ENCODE assay signal across 8 cellular contexts in genomic region chr14:101791919-101792572, GRCh38. TPM values are rescaled to one million over a fixed set of nuclear protein-coding genes. Genes with fewer than 3 reads are reported as not detected.
DNase-seq lines count a peak whose midpoint lies in the region; ATAC-seq lines count a peak whose summit lies in the region.

No MANE protein-coding gene starts in this region.

- H3K36me3 Mint-ChIP-seq in natural killer cell treated with Interleukin-12 subunit alpha and Interleukin-12 subunit beta and Interleukin-15 and Interleukin-18, amount 100 ng/mL, for 72 hours: peaks cover 4% of the 10 kb centered on the region

- H3K4me1 Mint-ChIP-seq in natural killer cell treated with Interleukin-12 subunit alpha and Interleukin-12 subunit beta and Interleukin-15 and Interleukin-18, amount 100 ng/mL, for 72 hours (ENCODE audit: low read depth in 2 of 2): peaks cover 22 to 41% of the 10 kb centered on the region in 2 donors

- peak; percentile 62 for DNase-seq in GM03348 (ENCODE audit: low spot score)
- peak; percentile 44 for DNase-seq in NCI-H460 (ENCODE audit: extremely low read depth, low read depth)
- DNase-seq in cerebellum (ENCODE audit: low spot score): peak; percentile 26
- DNase-seq in natural killer cell treated with Interleukin-12 subunit alpha and Interleukin-12 subunit beta and Interleukin-15 and Interleukin-18, amount 100 ng/mL, for 72 hours (ENCODE audit: low spot score): no peak

- ATAC-seq in natural killer cell treated with Interleukin-12 subunit alpha and Interleukin-12 subunit beta and Interleukin-15 and Interleukin-18, amount 100 ng/mL, for 72 hours: peak; percentile 72 to 81
- no peak for ATAC-seq in HG02571 (IDR thresholded peaks at IDR 0.05; ENCODE audit: unreplicated experiment)
- ATAC-seq in GM18517 (IDR thresholded peaks at IDR 0.05; ENCODE audit: unreplicated experiment): no peak
- no peak for ATAC-seq in HG02798 (IDR thresholded peaks at IDR 0.05; ENCODE audit: poor library complexity, unreplicated experiment)
- no peak for ATAC-seq in GM19463 (IDR thresholded peaks at IDR 0.05; ENCODE audit: unreplicated experiment)

- H3K4me3 Mint-ChIP-seq in natural killer cell treated with Interleukin-12 subunit alpha and Interleukin-12 subunit beta and Interleukin-15 and Interleukin-18, amount 100 ng/mL, for 72 hours: peak overlapping the region; percentile 84

- peak overlapping the region; percentile 73 to 90 for H3K27ac Mint-ChIP-seq in natural killer cell treated with Interleukin-12 subunit alpha and Interleukin-12 subunit beta and Interleukin-15 and Interleukin-18, amount 100 ng/mL, for 72 hours

- no peaks in the 10 kb centered on the region for H3K9me3 Mint-ChIP-seq in natural killer cell treated with Interleukin-12 subunit alpha and Interleukin-12 subunit beta and Interleukin-15 and Interleukin-18, amount 100 ng/mL, for 72 hours

- no peaks in the 10 kb centered on the region for H3K27me3 Mint-ChIP-seq in natural killer cell treated with Interleukin-12 subunit alpha and Interleukin-12 subunit beta and Interleukin-15 and Interleukin-18, amount 100 ng/mL, for 72 hours

RNA-seq across cellular contexts. Expression of gene PPP2R5C, which starts 30.5 kb away (rescaled TPM):
- 352 TPM in 2 replicates for total RNA-seq in NCI-H460 (2014; rRNA removed; shearing (Covaris generic))
- 120 and 140 TPM in 2 replicates for polyA plus RNA-seq in NCI-H460 (2014; cell fraction: nucleus; rRNA removed)
- total RNA-seq in cerebellum: 125 TPM
- 100 to 1,000 TPM; 149 to 210 TPM for total RNA-seq in natural killer cell treated with Interleukin-12 subunit alpha and Interleukin-12 subunit beta and Interleukin-15 and Interleukin-18, amount 100 ng/mL, for 72 hours

Comparison
In these comparisons a context has a peak if more than half of its experiments do, and no peak if none do; other contexts are left out.
1. ATAC-seq: peak in natural killer cell treated with Interleukin-12 subunit alpha and Interleukin-12 subunit beta and Interleukin-15 and Interleukin-18, amount 100 ng/mL, for 72 hours (2 of 2); none in HG02571 (single experiment), GM18517 (single experiment), HG02798 (single experiment) and GM19463 (single experiment).